9 cellular contexts compared by ENCODE assay signal in the genomic region with DNA sequence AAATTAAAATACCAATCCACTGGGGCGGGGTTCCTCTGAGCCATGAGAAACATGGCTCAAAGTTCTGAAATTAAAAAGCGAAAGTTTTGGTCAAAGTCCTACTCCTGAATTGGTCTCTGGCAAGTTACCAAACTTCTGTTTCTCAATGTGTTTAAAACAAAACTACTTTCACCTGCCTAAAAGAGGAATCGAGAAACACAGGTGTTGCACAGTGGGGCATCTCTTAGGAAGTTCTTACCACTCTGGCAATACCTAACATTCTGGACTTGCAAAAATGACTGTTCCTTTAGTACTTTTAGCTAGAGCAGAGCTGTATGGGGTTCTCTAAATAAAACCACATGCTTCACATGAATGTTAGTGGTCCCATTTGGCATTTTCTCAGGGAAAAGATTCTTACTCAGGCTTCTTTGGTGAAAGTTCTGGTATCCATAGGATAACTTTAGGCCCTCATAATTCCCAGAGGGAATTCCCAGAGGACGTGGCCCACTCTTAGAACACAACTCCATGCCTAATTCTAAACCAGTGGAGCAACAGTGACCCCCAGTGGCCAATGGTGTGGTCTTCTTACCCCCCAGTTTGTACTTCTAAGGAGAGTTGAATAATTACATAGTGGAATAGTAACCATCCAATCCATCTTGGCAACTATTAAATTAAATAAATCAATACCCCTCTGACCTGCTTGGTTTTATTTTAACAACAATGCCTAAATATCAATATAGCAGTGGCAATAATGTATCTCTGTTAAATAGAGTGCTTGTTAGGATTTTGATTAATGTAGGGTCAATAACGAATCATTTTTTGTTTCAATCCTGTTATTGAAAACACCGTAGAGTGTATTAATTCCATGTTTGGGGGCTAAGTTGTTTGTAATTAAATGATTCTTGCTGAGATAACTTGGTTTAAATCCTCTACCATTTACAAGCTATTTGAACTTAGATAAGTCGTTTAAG. TPM values are rescaled to one million over a fixed set of nuclear protein-coding genes. Genes with fewer than 3 reads are reported as not detected.
DNase-seq lines count a peak whose midpoint lies in the region; ATAC-seq and TF ChIP-seq lines count a peak whose summit lies in the region.
"Had no signal": no experiment of that assay in that cellular context is flagged by ENCODE, and none has a peak within 500 bp of the region (broad histone marks: within the 10 kb centered on the region; RNA-seq: fewer than 3 reads in every experiment).

No MANE protein-coding gene starts in this region.

- H3K27me3 Mint-ChIP-seq in progenitor cell of endocrine pancreas = peaks cover 22% of the 10 kb centered on the region
- H3K27me3 Mint-ChIP-seq: dendritic cell treated with granulocyte-macrophage colony-stimulating factor and Interleukin-4, amounts not matched to agents 40 ng/mL and 50 ng/mL, for 4 days had no signal

- H3K4me3 Mint-ChIP-seq in progenitor cell of endocrine pancreas (ENCODE audit: low read depth) = no peak overlapping the region
- H3K4me3 Mint-ChIP-seq: dendritic cell treated with granulocyte-macrophage colony-stimulating factor and Interleukin-4, amounts not matched to agents 40 ng/mL and 50 ng/mL, for 4 days had no signal

- peak; percentile 54 for DNase-seq in Caki2 (ENCODE audit: low read depth)
- peak; percentile 77 for DNase-seq in NCI-H69 (lab: John Stamatoyannopoulos, UW)
- peak; percentile 68 for DNase-seq in activated CD8-positive, alpha-beta memory T cell treated with anti-CD3 and anti-CD28 coated beads, Interleukin-2, amount 50 U/mL, for 48 hours
- peak; percentile 32 for DNase-seq in foreskin melanocyte
- peak; percentile 68 for DNase-seq in progenitor cell of endocrine pancreas (ENCODE audit: low spot score, unreplicated experiment)
- DNase-seq in GF-D8 (lab: John Stamatoyannopoulos, UW) = no peak

- ATAC-seq in GM18909 (IDR thresholded peaks at IDR 0.05; ENCODE audit: poor library complexity, unreplicated experiment) (peak; percentile 99), HG03095 (IDR thresholded peaks at IDR 0.05; ENCODE audit: unreplicated experiment) (peak; percentile 98)

- TF ChIP-seq CTCF in progenitor cell of endocrine pancreas (IDR thresholded peaks at IDR 0.05; ENCODE audit: unreplicated experiment) = peak; percentile 92

- no peaks in the 10 kb centered on the region for H3K9me3 Mint-ChIP-seq in progenitor cell of endocrine pancreas (ENCODE audit: low read depth)
- H3K9me3 Mint-ChIP-seq: dendritic cell treated with granulocyte-macrophage colony-stimulating factor and Interleukin-4, amounts not matched to agents 40 ng/mL and 50 ng/mL, for 4 days had no signal

- H3K36me3 Mint-ChIP-seq in progenitor cell of endocrine pancreas (ENCODE audit: insufficient read depth) = no peaks in the 10 kb centered on the region

- peaks cover 1% of the 10 kb centered on the region for H3K4me1 Mint-ChIP-seq in progenitor cell of endocrine pancreas (ENCODE audit: low read depth)

- in situ Hi-C loops in Caki2 (cut with HindIII; ENCODE audit: low pct_unique_long_range_greater_than_20kb, low sequenced_read_pairs) = no loop called here

- H3K27ac Mint-ChIP-seq in progenitor cell of endocrine pancreas = peak overlapping the region; percentile 49
- H3K27ac Mint-ChIP-seq: dendritic cell treated with granulocyte-macrophage colony-stimulating factor and Interleukin-4, amounts not matched to agents 40 ng/mL and 50 ng/mL, for 4 days had no signal

RNA-seq across cellular contexts. Expression of gene BMP3, which starts 21.9 kb away (rescaled TPM):
- total RNA-seq in Caki2 (2014; rRNA removed; shearing (Covaris generic); ENCODE audit: low replicate concordance) = not detected in 2 replicates
- 4.9 and 10.9 TPM in 2 replicates for total RNA-seq in progenitor cell of endocrine pancreas
